8 cellular contexts compared by ENCODE assay signal in the genomic region with DNA sequence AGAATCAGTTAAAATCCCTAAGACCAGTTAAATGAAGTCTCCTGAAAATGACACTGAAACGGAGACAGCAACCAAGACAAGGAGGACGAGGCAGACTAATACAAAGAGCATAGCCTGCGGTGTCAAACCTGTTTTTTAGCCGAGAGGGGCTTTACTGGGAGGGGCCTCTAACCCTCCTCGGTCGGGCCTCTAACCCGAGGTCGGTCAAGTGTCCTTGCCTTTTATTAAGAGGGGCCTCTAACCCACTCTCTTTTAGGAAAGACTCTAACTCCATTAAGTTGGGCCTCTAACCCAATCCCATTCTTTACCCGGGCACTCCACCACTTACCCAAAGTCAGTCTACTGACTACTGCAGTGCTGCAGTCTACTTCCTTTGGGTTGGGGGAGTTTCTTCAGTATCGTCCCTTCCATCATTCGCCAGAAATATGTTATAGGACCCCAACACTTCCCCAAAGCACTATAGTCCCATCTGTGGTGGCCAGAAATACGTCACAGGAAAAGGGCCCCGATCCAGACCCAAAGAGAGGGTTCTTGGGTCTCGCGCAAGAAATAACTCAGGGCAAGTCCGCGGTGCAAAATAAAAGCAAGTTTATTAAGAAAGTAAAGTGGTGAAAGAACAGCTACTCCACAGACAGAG. TPM values are rescaled to one million over a fixed set of nuclear protein-coding genes. Genes with fewer than 3 reads are reported as not detected.
A peak's percentile ranks its signal among the peaks of the same experiment; 100 is the strongest.
DNase-seq lines count a peak whose midpoint lies in the region; ATAC-seq and TF ChIP-seq lines count a peak whose summit lies in the region.

No MANE protein-coding gene starts in this region.

- peaks cover 19% of the 10 kb centered on the region for H3K4me1 Mint-ChIP-seq in activated naive CD4-positive, alpha-beta T cell treated with anti-CD3 and anti-CD28 coated beads, Interleukin-2, amount 10 ng/mL, durations not matched to agents 7 days and 5 days
- peaks cover 26% of the 10 kb centered on the region for H3K4me1 Mint-ChIP-seq in activated naive CD8-positive, alpha-beta T cell treated with anti-CD3 and anti-CD28 coated beads, Interleukin-2, amount 10 ng/mL, durations not matched to agents 7 days and 5 days

- CTCF ChIA-PET in activated naive CD4-positive, alpha-beta T cell treated with anti-CD3 and anti-CD28 coated beads, Interleukin-2, amount 10 ng/mL, durations not matched to agents 7 days and 5 days (lab: Charles Lee) = interaction anchor here (1.0 to 2.0 kb wide), 3 partner anchors 25 to 124 kb away, joined by 3 to 7 read pairs (median 3); partner anchors contain the start of gene DHX8

- no peak overlapping the region for H3K4me2 ChIP-seq in mesenchymal stem cell (ENCODE audit: low read length, poor library complexity, severe bottlenecking)

- H2AK5ac ChIP-seq in mesenchymal stem cell (ENCODE audit: low read length, severe bottlenecking) = no peak overlapping the region

- peak overlapping the region in 1 of 2 experiments; percentile 79 for H3K4me3 ChIP-seq in mesenchymal stem cell (ENCODE audit: insufficient read depth in 1 of 2, low read depth in 1 of 2, low read length in 2 of 2)
- H3K4me3 ChIP-seq in transverse colon = peak overlapping the region in 3 of 4 donors; percentile 40 to 55 (median 50)

- peak; percentile 31 for DNase-seq in activated naive CD4-positive, alpha-beta T cell treated with anti-CD3 and anti-CD28 coated beads, Interleukin-2, amount 10 ng/mL, durations not matched to agents 7 days and 5 days
- DNase-seq in activated naive CD4-positive, alpha-beta T cell treated with anti-CD3 and anti-CD28 coated beads, Interleukin-2, amount 50 U/mL, for 16 hours = no peak
- no peak for DNase-seq in activated naive CD8-positive, alpha-beta T cell treated with anti-CD3 and anti-CD28 coated beads, Interleukin-2, amount 10 ng/mL, durations not matched to agents 7 days and 5 days
- DNase-seq in mesenchymal stem cell (no peak), transverse colon (peak; percentile 21), COLO829 (ENCODE audit: low spot score) (no peak)

- no peaks in the 10 kb centered on the region for H3K36me3 ChIP-seq in mesenchymal stem cell (ENCODE audit: control insufficient read depth in 1 of 2, insufficient read depth in 2 of 2, low read depth in 1 of 2, low read length in 2 of 2)
- no peaks in the 10 kb centered on the region for H3K36me3 ChIP-seq in transverse colon

- H3K27ac ChIP-seq in mesenchymal stem cell (ENCODE audit: low read length, poor library complexity, severe bottlenecking) (no peak overlapping the region), transverse colon (peak overlapping the region; percentile 87 to 96 (median 91))

- no peak overlapping the region for H2AFZ ChIP-seq in mesenchymal stem cell (ENCODE audit: low read depth, low read length)

- no peak overlapping the region for H3K23ac ChIP-seq in mesenchymal stem cell (ENCODE audit: low read length in 2 of 2)

- H3K27me3 ChIP-seq in mesenchymal stem cell (ENCODE audit: control insufficient read depth in 1 of 2, insufficient read depth in 1 of 2, low read length in 2 of 2) (no peaks in the 10 kb centered on the region), transverse colon (no peaks in the 10 kb centered on the region)

- H3K27me3 Mint-ChIP-seq in activated naive CD4-positive, alpha-beta T cell treated with anti-CD3 and anti-CD28 coated beads, Interleukin-2, amount 10 ng/mL, durations not matched to agents 7 days and 5 days = peaks cover 6% of the 10 kb centered on the region
- no peaks in the 10 kb centered on the region for H3K27me3 Mint-ChIP-seq in activated naive CD8-positive, alpha-beta T cell treated with anti-CD3 and anti-CD28 coated beads, Interleukin-2, amount 10 ng/mL, durations not matched to agents 7 days and 5 days

- 81% methylated on average over 17 of the region's 17 CpGs for WGBS in mesenchymal stem cell
- WGBS in transverse colon (ENCODE audit: low coverage in 1 of 2), 2 donors = 62 to 65% methylated on average over 17 of the region's 17 CpGs

- peak overlapping the region; percentile 99 for H3K27ac Mint-ChIP-seq in activated naive CD4-positive, alpha-beta T cell treated with anti-CD3 and anti-CD28 coated beads, Interleukin-2, amount 10 ng/mL, durations not matched to agents 7 days and 5 days
- H3K27ac Mint-ChIP-seq in activated naive CD8-positive, alpha-beta T cell treated with anti-CD3 and anti-CD28 coated beads, Interleukin-2, amount 10 ng/mL, durations not matched to agents 7 days and 5 days = peak overlapping the region; percentile 100

- peak overlapping the region; percentile 99 for H3K9ac ChIP-seq in mesenchymal stem cell (ENCODE audit: low read length)

- TF ChIP-seq CTCF in transverse colon (IDR thresholded peaks at IDR 0.05) = no peak

- no peak for ATAC-seq in activated naive CD8-positive, alpha-beta T cell treated with anti-CD3 and anti-CD28 coated beads, Interleukin-2, amount 10 ng/mL, durations not matched to agents 7 days and 5 days (ENCODE audit: low read depth)
- ATAC-seq in HG03460 (IDR thresholded peaks at IDR 0.05; ENCODE audit: unreplicated experiment) (no peak), HG02642 (IDR thresholded peaks at IDR 0.05; ENCODE audit: poor library complexity, unreplicated experiment) (no peak)

- POLR2A ChIA-PET in activated naive CD8-positive, alpha-beta T cell treated with anti-CD3 and anti-CD28 coated beads, Interleukin-2, amount 10 ng/mL, durations not matched to agents 7 days and 5 days (lab: Charles Lee) = interaction anchor here (0.8 to 4.3 kb wide), 9 partner anchors 10 to 142 kb away, joined by 4 to 151 read pairs (median 37); partner anchors contain the start of genes ARL4D and DHX8

- intact Hi-C loops in transverse colon (cut with DNase I; ENCODE audit: low total_unique reads) = no loop called here

- H3K4ac ChIP-seq in mesenchymal stem cell (ENCODE audit: low read depth in 1 of 2, low read length in 2 of 2) = no peak overlapping the region

- no peak overlapping the region for H3K18ac ChIP-seq in mesenchymal stem cell (ENCODE audit: low read depth in 1 of 2, low read length in 2 of 2)

- no peak overlapping the region for H2BK120ac ChIP-seq in mesenchymal stem cell (ENCODE audit: low read depth, low read length)

- H3K4me1 ChIP-seq in mesenchymal stem cell (ENCODE audit: control insufficient read depth, insufficient read depth, low read depth, low read length) (peaks cover 9% of the 10 kb centered on the region), transverse colon (peaks cover 9 to 18% (median 11%) of the 10 kb centered on the region in 4 donors)

- in situ Hi-C loops in transverse colon (cut with MboI; ENCODE audit: low pct_ligation_motif_present in 1 of 4, low pct_unique_long_range_greater_than_20kb in 1 of 4, low sequenced_read_pairs in 3 of 4) = no loop called here

- peak overlapping the region; percentile 94 for H3K4me3 Mint-ChIP-seq in activated naive CD4-positive, alpha-beta T cell treated with anti-CD3 and anti-CD28 coated beads, Interleukin-2, amount 10 ng/mL, durations not matched to agents 7 days and 5 days
- peak overlapping the region; percentile 93 for H3K4me3 Mint-ChIP-seq in activated naive CD8-positive, alpha-beta T cell treated with anti-CD3 and anti-CD28 coated beads, Interleukin-2, amount 10 ng/mL, durations not matched to agents 7 days and 5 days

- TF ChIP-seq EP300 in transverse colon (IDR thresholded peaks at IDR 0.05; ENCODE audit: low read depth) = no peak

- H2BK5ac ChIP-seq in mesenchymal stem cell (ENCODE audit: low read depth, low read length, poor library complexity, severe bottlenecking) = no peak overlapping the region

- no peaks in the 10 kb centered on the region for H3K79me1 ChIP-seq in mesenchymal stem cell (replicated peaks; ENCODE audit: low read length, poor library complexity, severe bottlenecking)

- no peaks in the 10 kb centered on the region for H3K9me3 Mint-ChIP-seq in activated naive CD4-positive, alpha-beta T cell treated with anti-CD3 and anti-CD28 coated beads, Interleukin-2, amount 10 ng/mL, durations not matched to agents 7 days and 5 days
- no peaks in the 10 kb centered on the region for H3K9me3 Mint-ChIP-seq in activated naive CD8-positive, alpha-beta T cell treated with anti-CD3 and anti-CD28 coated beads, Interleukin-2, amount 10 ng/mL, durations not matched to agents 7 days and 5 days

- H3K14ac ChIP-seq in mesenchymal stem cell (ENCODE audit: low read length in 2 of 2) = no peak overlapping the region

- no peaks in the 10 kb centered on the region for H3K9me3 ChIP-seq in mesenchymal stem cell (ENCODE audit: control insufficient read depth, low read length)
- no peaks in the 10 kb centered on the region for H3K9me3 ChIP-seq in transverse colon

- H2BK12ac ChIP-seq in mesenchymal stem cell (ENCODE audit: low read length in 2 of 2) = no peak overlapping the region

- H3K36me3 Mint-ChIP-seq in activated naive CD4-positive, alpha-beta T cell treated with anti-CD3 and anti-CD28 coated beads, Interleukin-2, amount 10 ng/mL, durations not matched to agents 7 days and 5 days = peaks cover 3% of the 10 kb centered on the region
- peaks cover 2% of the 10 kb centered on the region for H3K36me3 Mint-ChIP-seq in activated naive CD8-positive, alpha-beta T cell treated with anti-CD3 and anti-CD28 coated beads, Interleukin-2, amount 10 ng/mL, durations not matched to agents 7 days and 5 days

- no peak for TF ChIP-seq POLR2A in transverse colon (IDR thresholded peaks at IDR 0.05)

- no peak overlapping the region for H4K91ac ChIP-seq in mesenchymal stem cell (ENCODE audit: low read length)

- peak overlapping the region; percentile 39 for H4K8ac ChIP-seq in mesenchymal stem cell (ENCODE audit: low read length)

- H2BK15ac ChIP-seq in mesenchymal stem cell (ENCODE audit: low read depth, poor library complexity, severe bottlenecking) = no peak overlapping the region

RNA-seq across cellular contexts. Expression of gene ARL4D, which starts 39.2 kb away (rescaled TPM):
- 1 to 10 TPM; 2.2 to 2.4 TPM for total RNA-seq in activated naive CD8-positive, alpha-beta T cell treated with anti-CD3 and anti-CD28 coated beads, Interleukin-2, amount 10 ng/mL, durations not matched to agents 7 days and 5 days
- polyA plus RNA-seq in mesenchymal stem cell (2013, experiment 1 of 2) = 8.4 TPM
- 8.7 TPM for polyA plus RNA-seq in mesenchymal stem cell (2013, experiment 2 of 2)
- 10 to 100 TPM in 1 of 4 donors, 1 to 10 TPM in 3; 6.7 to 29.5 (median 8.8) TPM for total RNA-seq in transverse colon

Comparison
In these comparisons a context has a peak if more than half of its experiments do, and no peak if none do; other contexts are left out.
1. DNase-seq: peak in activated naive CD4-positive, alpha-beta T cell treated with anti-CD3 and anti-CD28 coated beads, Interleukin-2, amount 10 ng/mL, durations not matched to agents 7 days and 5 days (single experiment) and transverse colon (single experiment); none in activated naive CD4-positive, alpha-beta T cell treated with anti-CD3 and anti-CD28 coated beads, Interleukin-2, amount 50 U/mL, for 16 hours (single experiment), activated naive CD8-positive, alpha-beta T cell treated with anti-CD3 and anti-CD28 coated beads, Interleukin-2, amount 10 ng/mL, durations not matched to agents 7 days and 5 days (single experiment), mesenchymal stem cell (single experiment) and COLO829 (single experiment).